Comparison of ENCODE assay signal across 8 cellular contexts in genomic region chr3:51967384-51968174, GRCh38. TPM values are rescaled to one million over a fixed set of nuclear protein-coding genes. Genes with fewer than 3 reads are reported as not detected.
A peak's percentile ranks its signal among the peaks of the same experiment; 100 is the strongest.
DNase-seq lines count a peak whose midpoint lies in the region; ATAC-seq and TF ChIP-seq lines count a peak whose summit lies in the region.

TSS of gene PCBP4 (minus strand) at chr3:51967454. CDS start at chr3:51961240, 6,214 bp downstream.

- peak within 1 kb of the TSS; percentile 40 for H2AFZ ChIP-seq in hepatocyte

- peaks cover 2% of the 10 kb centered on the region; the same call in 1 of the 2 replicates for H3K36me3 ChIP-seq in GM06990 (ENCODE audit: control insufficient read depth, insufficient read depth, low read length)
- H3K36me3 ChIP-seq in Panc1 (ENCODE audit: control insufficient read depth, insufficient read depth, low read length): no peaks in the 10 kb centered on the region
- no peaks in the 10 kb centered on the region for H3K36me3 ChIP-seq in hepatocyte (replicated peaks; ENCODE audit: insufficient read depth, low read depth)

- H3K9me3 ChIP-seq in Panc1 (ENCODE audit: control insufficient read depth, insufficient read depth, low read depth, low read length) (no peaks in the 10 kb centered on the region), hepatocyte (ENCODE audit: low read depth) (no peaks in the 10 kb centered on the region)

- CTCF ChIA-PET in Panc1 (lab: Charles Lee): interaction anchor here (0.6 kb wide), 2 partner anchors 17 to 37 kb away, joined by 3 to 8 read pairs; no protein-coding TSS in a partner anchor

- H3K27ac ChIP-seq in Panc1 (ENCODE audit: low read length) (peak within 1 kb of the TSS; percentile 85), hepatocyte (peak within 1 kb of the TSS; percentile 95)

- 1% methylated on average over 28 of the region's 91 CpGs for whole genome bisulfite sequencing in hepatocyte (ENCODE audit: low lambda C conversion rate, missing lambda C conversion rate)

- DNase-seq in GM06990 (ENCODE audit: extremely low read depth, insufficient read length) (no peak), HCEC 1CT (peak; percentile 19), Panc1 (ENCODE audit: low read depth, low spot score) (no peak), astrocyte of the hippocampus (ENCODE audit: low read depth, low spot score) (peak; percentile 80), hepatocyte (ENCODE audit: low spot score) (peak; percentile 83), posterior vena cava (ENCODE audit: low spot score) (peak; percentile 87), NCI-H446 treated with DMSO at 0.1 percent for 48 hours (lab: John Stamatoyannopoulos, UW) (no peak)

- ATAC-seq in Panc1: peak; percentile 77
- no peak for ATAC-seq in GM21423 (IDR thresholded peaks at IDR 0.05; ENCODE audit: unreplicated experiment)

- intact Hi-C loops in Panc1 (cut with micrococcal nuclease; ENCODE audit: unreplicated experiment) (no loop called here), posterior vena cava (cut with DNase I) (no loop called here)

- POLR2A ChIA-PET in Panc1 (lab: Charles Lee): interaction anchor here (1.2 kb wide), 1 partner anchor 245 kb away, joined by 3 read pairs; no protein-coding TSS in a partner anchor

- peaks cover 34% of the 10 kb centered on the region for H3K79me2 ChIP-seq in hepatocyte

- H3K4me2 ChIP-seq in hepatocyte: peak within 1 kb of the TSS; percentile 97

- H3K27me3 ChIP-seq in GM06990 (replicated peaks; ENCODE audit: control insufficient read depth, insufficient read depth, low read length): no peaks in the 10 kb centered on the region
- H3K27me3 ChIP-seq in Panc1 (ENCODE audit: control insufficient read depth, insufficient read depth, low read length): no peaks in the 10 kb centered on the region
- H3K27me3 ChIP-seq in hepatocyte: no peaks in the 10 kb centered on the region

- H4K20me1 ChIP-seq in hepatocyte (ENCODE audit: insufficient read depth, poor library complexity, severe bottlenecking): no peaks in the 10 kb centered on the region

- peaks cover 12% of the 10 kb centered on the region for H3K4me1 ChIP-seq in Panc1 (ENCODE audit: control insufficient read depth, insufficient read depth, low read length)
- peaks cover 31% of the 10 kb centered on the region for H3K4me1 ChIP-seq in hepatocyte (ENCODE audit: insufficient read depth)

- no peaks in the 10 kb centered on the region for H3K9me2 ChIP-seq in hepatocyte (replicated peaks; ENCODE audit: insufficient read depth)

- TF ChIP-seq CTCF in GM06990 (IDR thresholded peaks at IDR 0.05; ENCODE audit: insufficient read depth, low read length, poor library complexity, severe bottlenecking): no peak
- no peak for TF ChIP-seq CTCF in Panc1 (IDR thresholded peaks at IDR 0.05)
- TF ChIP-seq CTCF in hepatocyte (IDR thresholded peaks at IDR 0.05; ENCODE audit: poor library complexity): no peak

- in situ Hi-C loops in Panc1 (cut with HindIII; ENCODE audit: low pct_unique_long_range_greater_than_20kb, low sequenced_read_pairs): no loop called here

- H3K4me3 ChIP-seq in GM06990 (replicated peaks; ENCODE audit: low read depth, low read length) (peak within 1 kb of the TSS; percentile 66), Panc1 (ENCODE audit: low read depth in 2 of 2, low read length in 2 of 2) (peak within 1 kb of the TSS; percentile 58 to 71), hepatocyte (peak within 1 kb of the TSS; percentile 87)

- BruUV-seq in Panc1 (replicated peaks; lab: Mats Ljungman, UMichigan): no TSS peak

RNA-seq across cellular contexts. Expression of gene PCBP4, which starts in this region (rescaled TPM):
- 58.0 TPM for total RNA-seq in Panc1 (2021; ENCODE audit: unreplicated experiment)
- 108 TPM for polyA plus RNA-seq in Panc1 (2012; ENCODE audit: insufficient read length)
- 48.6 and 60.2 TPM in 2 replicates for total RNA-seq in hepatocyte
- polyA plus RNA-seq in hepatocyte: 42.4 and 53.7 TPM in 2 replicates
- total RNA-seq in posterior vena cava: 10 to 100 TPM; 48.9 to 53.2 TPM

Comparison
In these comparisons a context has a peak if more than half of its experiments do, and no peak if none do; other contexts are left out.
1. DNase-seq: peak in HCEC 1CT (single experiment), astrocyte of the hippocampus (single experiment), hepatocyte (single experiment) and posterior vena cava (single experiment); none in GM06990 (single experiment), Panc1 (single experiment) and NCI-H446 treated with DMSO at 0.1 percent for 48 hours (single experiment).
2. Peak in every context shown above with its lines, with median percentiles within 50 percentile points of each other: H3K4me3 ChIP-seq.